ENCODE assay signal across 21 cellular contexts in the genomic region with DNA sequence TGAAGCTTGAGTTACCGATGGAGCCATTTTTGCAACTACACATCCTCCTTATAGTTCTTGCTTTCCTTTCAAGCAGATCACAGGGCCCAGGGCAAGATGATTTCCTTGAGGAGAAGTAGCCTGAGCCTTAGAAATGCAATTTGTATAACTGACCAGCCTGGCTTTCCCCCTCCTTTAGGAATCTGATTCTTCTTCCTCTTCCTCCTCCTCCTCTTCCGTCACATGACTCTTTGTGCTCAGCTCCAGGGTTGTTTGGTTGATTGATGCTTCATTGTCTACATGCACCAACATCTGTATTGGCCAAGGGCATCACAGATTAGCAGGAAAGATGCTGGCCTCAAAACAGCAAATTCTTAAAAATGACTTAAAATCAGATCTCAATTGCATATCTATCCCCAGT. TPM values are rescaled to one million over a fixed set of nuclear protein-coding genes. Genes with fewer than 3 reads are reported as not detected.
DNase-seq lines count a peak whose midpoint lies in the region; ATAC-seq lines count a peak whose summit lies in the region.
"Had no signal": no experiment of that assay in that cellular context is flagged by ENCODE, and none has a peak within 500 bp of the region (broad histone marks: within the 10 kb centered on the region; RNA-seq: fewer than 3 reads in every experiment).

No MANE protein-coding gene starts in this region.

- intact Hi-C loops in CD4-positive, alpha-beta memory T cell (cut with micrococcal nuclease), result no loop called here
- intact Hi-C loops in activated T-helper 1 cell treated with anti-CD3 and anti-CD28 coated beads, Interleukin-12 subunit alpha, Interleukin-12 subunit beta, Interleukin-2, Interleukin-4 antibody, amounts not matched to agents 30 ng/mL and 10 ng/mL and 1 ng/mL, durations not matched to agents 14 hours and 24 hours and 36 hours (cut with micrococcal nuclease), result no loop called here
- intact Hi-C loops in naive thymus-derived CD4-positive, alpha-beta T cell (cut with micrococcal nuclease), result no loop called here

- no peaks in the 10 kb centered on the region for H3K9me3 ChIP-seq in CD4-positive, alpha-beta memory T cell (ENCODE audit: control insufficient read depth in 1 of 2, low read length in 2 of 2)
- no peaks in the 10 kb centered on the region for H3K9me3 ChIP-seq in naive thymus-derived CD4-positive, alpha-beta T cell (ENCODE audit: control insufficient read depth in 2 of 3, low read length in 3 of 3)
- no peaks in the 10 kb centered on the region for H3K9me3 ChIP-seq in effector memory CD4-positive, alpha-beta T cell (ENCODE audit: control insufficient read depth, low read length)
- H3K9me3 ChIP-seq: esophagus muscularis mucosa, gastrocnemius medialis, lower lobe of right lung had no signal

- no peak overlapping the region for H3K4me3 ChIP-seq in CD4-positive, alpha-beta memory T cell (ENCODE audit: low read length in 2 of 2)
- no peak overlapping the region for H3K4me3 ChIP-seq in naive thymus-derived CD4-positive, alpha-beta T cell (ENCODE audit: low read length)
- no peak overlapping the region for H3K4me3 ChIP-seq in effector memory CD4-positive, alpha-beta T cell (ENCODE audit: insufficient read depth, low read depth, low read length, poor library complexity, severe bottlenecking)
- H3K4me3 ChIP-seq: esophagus muscularis mucosa, gastrocnemius medialis, lower lobe of right lung had no signal

- peak; percentile 37 for DNase-seq in activated CD8-positive, alpha-beta memory T cell treated with anti-CD3 and anti-CD28 coated beads for 24 hours
- DNase-seq in activated CD8-positive, alpha-beta memory T cell treated with anti-CD3 and anti-CD28 coated beads, Interleukin-2, amount 50 U/mL, for 4 hours, result no peak
- DNase-seq in CD4-positive, alpha-beta memory T cell, result no peak
- no peak for DNase-seq in activated T-helper 1 cell treated with anti-CD3 and anti-CD28 coated beads, Interleukin-12 subunit alpha, Interleukin-12 subunit beta, Interleukin-2, Interleukin-4 antibody, amounts not matched to agents 30 ng/mL and 10 ng/mL and 1 ng/mL, durations not matched to agents 14 hours and 24 hours and 36 hours (ENCODE audit: low spot score)
- no peak for DNase-seq in naive thymus-derived CD4-positive, alpha-beta T cell
- no peak for DNase-seq in effector memory CD4-positive, alpha-beta T cell
- no peak for DNase-seq in occipital lobe (lab: John Stamatoyannopoulos, UW)
- DNase-seq in stimulated activated naive CD4-positive, alpha-beta T cell (lab: John Stamatoyannopoulos, UW), result no peak
- DNase-seq: activated CD4-positive, CD25-positive, alpha-beta regulatory T cell; effector CD8-positive, alpha-beta T cell; gastrocnemius medialis; GOT3; lower lobe of right lung; NCI-H1092 treated with DMSO at 0.1 percent for 48 hours; NCI-H2029; NCI-H345; NCI-H774; T-helper 9 cell; trophoblast cell had no signal

- H3K4me3 Mint-ChIP-seq in CD4-positive, alpha-beta memory T cell, result no peak overlapping the region
- no peak overlapping the region for H3K4me3 Mint-ChIP-seq in activated T-helper 1 cell treated with anti-CD3 and anti-CD28 coated beads, Interleukin-12 subunit alpha, Interleukin-12 subunit beta, Interleukin-2, Interleukin-4 antibody, amounts not matched to agents 30 ng/mL and 10 ng/mL and 1 ng/mL, durations not matched to agents 14 hours and 24 hours and 36 hours
- peak overlapping the region in 2 of 10 donors; percentile 4 to 13 for H3K4me3 Mint-ChIP-seq in naive thymus-derived CD4-positive, alpha-beta T cell

- peaks cover 66% of the 10 kb centered on the region for H3K36me3 ChIP-seq in CD4-positive, alpha-beta memory T cell (ENCODE audit: insufficient read depth, low read length)
- H3K36me3 ChIP-seq in naive thymus-derived CD4-positive, alpha-beta T cell (ENCODE audit: control insufficient read depth in 2 of 3, insufficient read depth in 3 of 3, low read length in 3 of 3), result peaks cover 14 to 81% (median 29%) of the 10 kb centered on the region in 3 experiments
- peaks cover 73% of the 10 kb centered on the region for H3K36me3 ChIP-seq in effector memory CD4-positive, alpha-beta T cell (ENCODE audit: control insufficient read depth, insufficient read depth, low read length)

- peak overlapping the region; percentile 10 to 96 (median 60) for H3K27ac Mint-ChIP-seq in CD4-positive, alpha-beta memory T cell
- peak overlapping the region; percentile 59 for H3K27ac Mint-ChIP-seq in activated T-helper 1 cell treated with anti-CD3 and anti-CD28 coated beads, Interleukin-12 subunit alpha, Interleukin-12 subunit beta, Interleukin-2, Interleukin-4 antibody, amounts not matched to agents 30 ng/mL and 10 ng/mL and 1 ng/mL, durations not matched to agents 14 hours and 24 hours and 36 hours
- H3K27ac Mint-ChIP-seq in naive thymus-derived CD4-positive, alpha-beta T cell, result peak overlapping the region in 7 of 9 donors; percentile 25 to 81 (median 44)
- H3K27ac Mint-ChIP-seq: brain had no signal

- no peak for ATAC-seq in naive thymus-derived CD4-positive, alpha-beta T cell
- ATAC-seq: gastrocnemius medialis, lower lobe of right lung had no signal

- H3K27me3 ChIP-seq in CD4-positive, alpha-beta memory T cell (ENCODE audit: insufficient read depth, low read length), result no peaks in the 10 kb centered on the region
- H3K27me3 ChIP-seq in naive thymus-derived CD4-positive, alpha-beta T cell (ENCODE audit: control insufficient read depth in 2 of 2, insufficient read depth in 2 of 2, low read length in 2 of 2), result no peaks in the 10 kb centered on the region
- H3K27me3 ChIP-seq in effector memory CD4-positive, alpha-beta T cell (replicated peaks; ENCODE audit: control insufficient read depth, insufficient read depth, low read length, poor library complexity, severe bottlenecking), result no peaks in the 10 kb centered on the region
- H3K27me3 ChIP-seq: esophagus muscularis mucosa, gastrocnemius medialis had no signal

- H3K4me1 Mint-ChIP-seq in CD4-positive, alpha-beta memory T cell, result peaks cover 25 to 56% (median 40%) of the 10 kb centered on the region in 4 donors
- H3K4me1 Mint-ChIP-seq in activated T-helper 1 cell treated with anti-CD3 and anti-CD28 coated beads, Interleukin-12 subunit alpha, Interleukin-12 subunit beta, Interleukin-2, Interleukin-4 antibody, amounts not matched to agents 30 ng/mL and 10 ng/mL and 1 ng/mL, durations not matched to agents 14 hours and 24 hours and 36 hours (ENCODE audit: low read depth), result peaks cover 30% of the 10 kb centered on the region
- peaks cover 24 to 49% (median 44%) of the 10 kb centered on the region in 7 donors for H3K4me1 Mint-ChIP-seq in naive thymus-derived CD4-positive, alpha-beta T cell

- no peaks in the 10 kb centered on the region for H3K27me3 Mint-ChIP-seq in CD4-positive, alpha-beta memory T cell
- no peaks in the 10 kb centered on the region for H3K27me3 Mint-ChIP-seq in activated T-helper 1 cell treated with anti-CD3 and anti-CD28 coated beads, Interleukin-12 subunit alpha, Interleukin-12 subunit beta, Interleukin-2, Interleukin-4 antibody, amounts not matched to agents 30 ng/mL and 10 ng/mL and 1 ng/mL, durations not matched to agents 14 hours and 24 hours and 36 hours (ENCODE audit: insufficient read depth)
- no peaks in the 10 kb centered on the region for H3K27me3 Mint-ChIP-seq in naive thymus-derived CD4-positive, alpha-beta T cell
- H3K27me3 Mint-ChIP-seq: brain had no signal

- peaks cover 35% of the 10 kb centered on the region for H3K4me1 ChIP-seq in CD4-positive, alpha-beta memory T cell (ENCODE audit: insufficient read depth, low read length)
- H3K4me1 ChIP-seq in naive thymus-derived CD4-positive, alpha-beta T cell (ENCODE audit: control insufficient read depth in 2 of 2, insufficient read depth in 2 of 2, low read length in 2 of 2), result peaks cover 15 to 24% of the 10 kb centered on the region in 2 donors
- peaks cover 23% of the 10 kb centered on the region for H3K4me1 ChIP-seq in effector memory CD4-positive, alpha-beta T cell (ENCODE audit: control insufficient read depth, insufficient read depth, low read length, poor library complexity, severe bottlenecking)

- peaks cover 0 to 2% (median 0%) of the 10 kb centered on the region in 8 donors for H3K9me3 Mint-ChIP-seq in CD4-positive, alpha-beta memory T cell
- no peaks in the 10 kb centered on the region for H3K9me3 Mint-ChIP-seq in activated T-helper 1 cell treated with anti-CD3 and anti-CD28 coated beads, Interleukin-12 subunit alpha, Interleukin-12 subunit beta, Interleukin-2, Interleukin-4 antibody, amounts not matched to agents 30 ng/mL and 10 ng/mL and 1 ng/mL, durations not matched to agents 14 hours and 24 hours and 36 hours
- H3K9me3 Mint-ChIP-seq in naive thymus-derived CD4-positive, alpha-beta T cell, result peaks cover 0 to 3% (median 0%) of the 10 kb centered on the region in 11 donors
- H3K9me3 Mint-ChIP-seq: brain had no signal

- CTCF ChIA-PET in CD4-positive, alpha-beta memory T cell (lab: Charles Lee; ENCODE audit: partially characterized antibody), result no interaction called here
- CTCF ChIA-PET in naive thymus-derived CD4-positive, alpha-beta T cell (lab: Charles Lee), result interaction anchor here (0.6 kb wide), 1 partner anchor 439 kb away, joined by 3 read pairs; no protein-coding TSS in a partner anchor

- POLR2A ChIA-PET in CD4-positive, alpha-beta memory T cell (lab: Charles Lee; ENCODE audit: partially characterized antibody), result interaction anchor here (0.6 to 1.4 kb wide), 2 partner anchors 10 to 22 kb away, joined by 3 read pairs; no protein-coding TSS in a partner anchor
- POLR2A ChIA-PET in naive thymus-derived CD4-positive, alpha-beta T cell (lab: Charles Lee), result interaction anchor here (0.9 to 2.7 kb wide), 3 partner anchors 9 to 107 kb away, joined by 5 to 8 read pairs (median 6); partner anchors contain the start of genes MAP2K1 and ZWILCH

- H3K27ac ChIP-seq in CD4-positive, alpha-beta memory T cell (ENCODE audit: low read depth, low read length), result no peak overlapping the region
- H3K27ac ChIP-seq in naive thymus-derived CD4-positive, alpha-beta T cell (ENCODE audit: low read depth, low read length), result no peak overlapping the region
- H3K27ac ChIP-seq in effector memory CD4-positive, alpha-beta T cell (ENCODE audit: insufficient read depth, low read length, poor library complexity, severe bottlenecking), result no peak overlapping the region
- H3K27ac ChIP-seq: esophagus muscularis mucosa, lower lobe of right lung had no signal

- peaks cover 39 to 83% of the 10 kb centered on the region in 2 donors for H3K36me3 Mint-ChIP-seq in CD4-positive, alpha-beta memory T cell
- H3K36me3 Mint-ChIP-seq in activated T-helper 1 cell treated with anti-CD3 and anti-CD28 coated beads, Interleukin-12 subunit alpha, Interleukin-12 subunit beta, Interleukin-2, Interleukin-4 antibody, amounts not matched to agents 30 ng/mL and 10 ng/mL and 1 ng/mL, durations not matched to agents 14 hours and 24 hours and 36 hours (ENCODE audit: low read depth), result peaks cover 61% of the 10 kb centered on the region
- peaks cover 4 to 47% (median 16%) of the 10 kb centered on the region in 5 donors for H3K36me3 Mint-ChIP-seq in naive thymus-derived CD4-positive, alpha-beta T cell

RNA-seq across cellular contexts. Expression of gene SNAPC5, which starts 3.3 kb away (rescaled TPM):
- total RNA-seq in CD4-positive, alpha-beta memory T cell, result 10 to 100 TPM; 32.5 to 36.6 TPM
- 10 to 100 TPM; 58.2 to 76.1 TPM for polyA plus RNA-seq in CD4-positive, alpha-beta memory T cell
- 37.3 and 39.0 TPM in 2 replicates for total RNA-seq in activated T-helper 1 cell treated with anti-CD3 and anti-CD28 coated beads, Interleukin-12 subunit alpha, Interleukin-12 subunit beta, Interleukin-2, Interleukin-4 antibody, amounts not matched to agents 30 ng/mL and 10 ng/mL and 1 ng/mL, durations not matched to agents 14 hours and 24 hours and 36 hours
- 10 to 100 TPM; 20.4 to 35.9 (median 25.0) TPM for total RNA-seq in naive thymus-derived CD4-positive, alpha-beta T cell
- polyA plus RNA-seq in naive thymus-derived CD4-positive, alpha-beta T cell, result 10 to 100 TPM; 66.9 to 77.6 TPM
- total RNA-seq in occipital lobe, result 10.1 TPM

RNA-seq across cellular contexts. Expression of gene RPL4, which starts 10.4 kb away (rescaled TPM):
- 1,000 to 10,000 TPM; 3,820 to 4,004 TPM for total RNA-seq in CD4-positive, alpha-beta memory T cell
- polyA plus RNA-seq in CD4-positive, alpha-beta memory T cell, result 1,000 to 10,000 TPM; 1,070 to 1,459 TPM
- 3,069 and 3,091 TPM in 2 replicates for total RNA-seq in activated T-helper 1 cell treated with anti-CD3 and anti-CD28 coated beads, Interleukin-12 subunit alpha, Interleukin-12 subunit beta, Interleukin-2, Interleukin-4 antibody, amounts not matched to agents 30 ng/mL and 10 ng/mL and 1 ng/mL, durations not matched to agents 14 hours and 24 hours and 36 hours
- total RNA-seq in naive thymus-derived CD4-positive, alpha-beta T cell, result 1,000 to 10,000 TPM; 2,229 to 4,292 (median 4,136) TPM
- 1,000 to 10,000 TPM in 1 of 2 donors, 100 to 1,000 TPM in 1; 898 to 1,586 TPM for polyA plus RNA-seq in naive thymus-derived CD4-positive, alpha-beta T cell
- total RNA-seq in occipital lobe, result 2,913 TPM

RNA-seq across cellular contexts. Expression of gene ZWILCH, which starts 10.9 kb away (rescaled TPM):
- total RNA-seq in CD4-positive, alpha-beta memory T cell, result 1 to 10 TPM; 5.1 to 6.5 TPM
- polyA plus RNA-seq in CD4-positive, alpha-beta memory T cell, result 1 to 10 TPM; 6.2 to 7.2 TPM
- total RNA-seq in activated T-helper 1 cell treated with anti-CD3 and anti-CD28 coated beads, Interleukin-12 subunit alpha, Interleukin-12 subunit beta, Interleukin-2, Interleukin-4 antibody, amounts not matched to agents 30 ng/mL and 10 ng/mL and 1 ng/mL, durations not matched to agents 14 hours and 24 hours and 36 hours, result 37.5 and 42.2 TPM in 2 replicates
- total RNA-seq in naive thymus-derived CD4-positive, alpha-beta T cell, result 10 to 100 TPM in 1 of 5 experiments, 1 to 10 TPM in 4; 5.6 to 20.3 (median 6.8) TPM
- 1 to 10 TPM; 4.3 to 4.8 TPM for polyA plus RNA-seq in naive thymus-derived CD4-positive, alpha-beta T cell
- 43.0 TPM for total RNA-seq in occipital lobe
